Comparison of ENCODE assay signal across 8 cellular contexts in genomic region chr12:47715393-47715876, GRCh38. TPM values are rescaled to one million over a fixed set of nuclear protein-coding genes. Genes with fewer than 3 reads are reported as not detected.
DNase-seq lines count a peak whose midpoint lies in the region; ATAC-seq, FAIRE-seq and TF ChIP-seq lines count a peak whose summit lies in the region.

No MANE protein-coding gene starts in this region.

- H3K27ac ChIP-seq in DND-41 (ENCODE audit: low read length) (no peak overlapping the region), prostate gland (peak overlapping the region; percentile 75)

- WGBS in prostate gland, result 9% methylated on average over 10 of the region's 10 CpGs

- intact Hi-C loops in cardiac septum (cut with DNase I), result loop anchor here (1.0 kb wide), 1 partner anchor 50 kb away; no protein-coding TSS in a partner anchor
- intact Hi-C loops in prostate gland (cut with DNase I), result loop anchor here (2.0 to 10.0 kb wide), 3 partner anchors 42 to 249 kb away; partner anchors contain the start of genes RAPGEF3 and TMEM106C

- DNase-seq in DND-41 (peak; percentile 79), HAP-1 (ENCODE audit: low spot score in 2 of 2) (peak; percentile 68 to 81), NCI-H1092 (lab: John Stamatoyannopoulos, UW) (peak; percentile 86), cardiac septum (ENCODE audit: low spot score) (peak; percentile 88), prostate gland (ENCODE audit: low spot score) (peak; percentile 84), urothelium cell line (ENCODE audit: low spot score) (peak; percentile 67)

- H3K27ac Mint-ChIP-seq in activated naive CD8-positive, alpha-beta T cell, result peak overlapping the region; percentile 72

- H3K4me3 ChIP-seq in DND-41 (ENCODE audit: low read depth in 1 of 2, low read length in 2 of 2) (no peak overlapping the region), HAP-1 (no peak overlapping the region), prostate gland (peak overlapping the region in 1 of 2 donors; percentile 7)

- H3K4me1 ChIP-seq in DND-41 (ENCODE audit: insufficient read depth, low read length) (no peaks in the 10 kb centered on the region; the same call in 1 of the 2 replicates), HAP-1 (no peaks in the 10 kb centered on the region), prostate gland (replicated peaks) (peaks cover 4% of the 10 kb centered on the region)

- H3K36me3 ChIP-seq in DND-41 (ENCODE audit: insufficient read depth, low read length) (no peaks in the 10 kb centered on the region), HAP-1 (replicated peaks) (no peaks in the 10 kb centered on the region), prostate gland (no peaks in the 10 kb centered on the region)

- no peaks in the 10 kb centered on the region for H3K9me3 ChIP-seq in DND-41 (ENCODE audit: insufficient read depth, low read length, severe bottlenecking)
- no peaks in the 10 kb centered on the region for H3K9me3 ChIP-seq in HAP-1
- H3K9me3 ChIP-seq in prostate gland, result no peaks in the 10 kb centered on the region

- TF ChIP-seq CTCF in DND-41 (IDR thresholded peaks at IDR 0.05; ENCODE audit: borderline replicate concordance, extremely low read depth, low read length, poor library complexity, severe bottlenecking), result peak; percentile 84
- TF ChIP-seq CTCF in prostate gland (IDR thresholded peaks at IDR 0.05), result peak; percentile 70 to 91 (median 88)

- no peak overlapping the region for H2AFZ ChIP-seq in DND-41 (ENCODE audit: low read depth, low read length)

- no peak overlapping the region for H3K4me3 Mint-ChIP-seq in activated naive CD8-positive, alpha-beta T cell

- in situ Hi-C loops in HAP-1 (cut with MboI; ENCODE audit: low sequenced_read_pairs), result loop anchor here (10.0 kb wide), 3 partner anchors 59 to 449 kb away; partner anchors contain the start of gene SLC48A1

- TF ChIP-seq POLR2A in prostate gland (IDR thresholded peaks at IDR 0.05), result no peak

- H3K4me1 Mint-ChIP-seq in activated naive CD8-positive, alpha-beta T cell (ENCODE audit: low read depth), result peaks cover 30% of the 10 kb centered on the region

- H4K20me1 ChIP-seq in DND-41 (ENCODE audit: insufficient read depth, low read length), result 0 out of 2 replicates have a peak, but pooled peaks cover 2% of the 10 kb centered on the region

- H3K79me2 ChIP-seq in DND-41 (ENCODE audit: insufficient read depth, low read length), result no peaks in the 10 kb centered on the region

- no peak overlapping the region for H3K9ac ChIP-seq in DND-41 (ENCODE audit: low read depth, low read length)

- peaks cover 5% of the 10 kb centered on the region for H3K36me3 Mint-ChIP-seq in activated naive CD8-positive, alpha-beta T cell

- no peak for FAIRE-seq in urothelium cell line (lab: Jason Lieb, UNC)

- H3K4me2 ChIP-seq in DND-41 (ENCODE audit: insufficient read depth, low read length), result no peak overlapping the region

- H3K27me3 Mint-ChIP-seq in activated naive CD8-positive, alpha-beta T cell, result no peaks in the 10 kb centered on the region

- H3K9me3 Mint-ChIP-seq in activated naive CD8-positive, alpha-beta T cell (ENCODE audit: low read depth), result no peaks in the 10 kb centered on the region

- no peaks in the 10 kb centered on the region for H3K27me3 ChIP-seq in DND-41 (ENCODE audit: insufficient read depth, low read length, poor library complexity)
- no peaks in the 10 kb centered on the region for H3K27me3 ChIP-seq in HAP-1 (ENCODE audit: low read depth)
- H3K27me3 ChIP-seq in prostate gland (replicated peaks; ENCODE audit: insufficient read depth), result no peaks in the 10 kb centered on the region

- ATAC-seq in DND-41 (ENCODE audit: insufficient read depth, low read depth) (peak; percentile 94), SK-N-SH treated with all-trans-retinoic acid at 6 μM for 48 hours (peak; percentile 83)

TF ChIP-seq in SK-N-SH treated with all-trans-retinoic acid at 6 μM for 48 hours, 23 proteins besides CTCF, POLR2A, EP300 and RAD21 (continues in another document):
- no peak for TF ChIP-seq GLIS3 (CRISPR knock-in tag; IDR thresholded peaks at IDR 0.05)
- TF ChIP-seq, protein P1, sequence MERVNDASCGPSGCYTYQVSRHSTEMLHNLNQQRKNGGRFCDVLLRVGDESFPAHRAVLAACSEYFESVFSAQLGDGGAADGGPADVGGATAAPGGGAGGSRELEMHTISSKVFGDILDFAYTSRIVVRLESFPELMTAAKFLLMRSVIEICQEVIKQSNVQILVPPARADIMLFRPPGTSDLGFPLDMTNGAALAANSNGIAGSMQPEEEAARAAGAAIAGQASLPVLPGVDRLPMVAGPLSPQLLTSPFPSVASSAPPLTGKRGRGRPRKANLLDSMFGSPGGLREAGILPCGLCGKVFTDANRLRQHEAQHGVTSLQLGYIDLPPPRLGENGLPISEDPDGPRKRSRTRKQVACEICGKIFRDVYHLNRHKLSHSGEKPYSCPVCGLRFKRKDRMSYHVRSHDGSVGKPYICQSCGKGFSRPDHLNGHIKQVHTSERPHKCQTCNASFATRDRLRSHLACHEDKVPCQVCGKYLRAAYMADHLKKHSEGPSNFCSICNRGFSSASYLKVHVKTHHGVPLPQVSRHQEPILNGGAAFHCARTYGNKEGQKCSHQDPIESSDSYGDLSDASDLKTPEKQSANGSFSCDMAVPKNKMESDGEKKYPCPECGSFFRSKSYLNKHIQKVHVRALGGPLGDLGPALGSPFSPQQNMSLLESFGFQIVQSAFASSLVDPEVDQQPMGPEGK (CRISPR knock-in tag; IDR thresholded peaks at IDR 0.05; ENCODE audit: borderline replicate concordance), result no peak
- TF ChIP-seq ISL1 (CRISPR knock-in tag; IDR thresholded peaks at IDR 0.05), result no peak
- no peak for TF ChIP-seq RARB (CRISPR knock-in tag; IDR thresholded peaks at IDR 0.05)
- no peak for TF ChIP-seq CREB5 (CRISPR knock-in tag; IDR thresholded peaks at IDR 0.05; ENCODE audit: low read depth)
- TF ChIP-seq CSDC2 (CRISPR knock-in tag; IDR thresholded peaks at IDR 0.05), result no peak
- TF ChIP-seq ZNF70 (CRISPR knock-in tag; IDR thresholded peaks at IDR 0.05), result no peak
- no peak for TF ChIP-seq TCF4 (CRISPR knock-in tag; IDR thresholded peaks at IDR 0.05; ENCODE audit: borderline replicate concordance)
- no peak for TF ChIP-seq OSR1 (CRISPR knock-in tag; IDR thresholded peaks at IDR 0.05)
- no peak for TF ChIP-seq ZFP3 (CRISPR knock-in tag; IDR thresholded peaks at IDR 0.05)
- TF ChIP-seq SNAI2 (CRISPR knock-in tag; IDR thresholded peaks at IDR 0.05), result no peak
- TF ChIP-seq ARNTL (CRISPR knock-in tag; IDR thresholded peaks at IDR 0.05; ENCODE audit: borderline replicate concordance, low read depth), result no peak
- no peak for TF ChIP-seq TSHZ2 (CRISPR knock-in tag; IDR thresholded peaks at IDR 0.05)
- no peak for TF ChIP-seq BACH2 (CRISPR knock-in tag; IDR thresholded peaks at IDR 0.05; ENCODE audit: borderline replicate concordance)
- TF ChIP-seq POU6F1 (CRISPR knock-in tag; IDR thresholded peaks at IDR 0.05; ENCODE audit: borderline replicate concordance, low read depth), result no peak

RNA-seq across cellular contexts. Expression of gene RPAP3, which starts 9.6 kb away (rescaled TPM):
- total RNA-seq in cardiac septum (21.0 TPM), prostate gland (10 to 100 TPM; 15.0 to 26.5 TPM)

RNA-seq across cellular contexts. Expression of gene ENDOU, which starts 9.9 kb away (rescaled TPM):
- total RNA-seq in cardiac septum, result 0.24 TPM
- total RNA-seq in prostate gland, result 1 to 10 TPM in 1 of 2 donors, not detected in 1; 1.0 TPM

RNA-seq across cellular contexts. Expression of gene RAPGEF3, which starts 43.2 kb away (rescaled TPM):
- total RNA-seq in cardiac septum, result 26.3 TPM
- total RNA-seq in prostate gland, result 10 to 100 TPM; 19.1 to 28.5 TPM

RNA-seq across cellular contexts. Expression of gene SLC48A1, which starts 57.6 kb away (rescaled TPM):
- total RNA-seq in cardiac septum, result 20.7 TPM
- 10 to 100 TPM; 39.0 to 52.5 TPM for total RNA-seq in prostate gland
